ENCODE assay signal across 3 cellular contexts in the genomic region with DNA sequence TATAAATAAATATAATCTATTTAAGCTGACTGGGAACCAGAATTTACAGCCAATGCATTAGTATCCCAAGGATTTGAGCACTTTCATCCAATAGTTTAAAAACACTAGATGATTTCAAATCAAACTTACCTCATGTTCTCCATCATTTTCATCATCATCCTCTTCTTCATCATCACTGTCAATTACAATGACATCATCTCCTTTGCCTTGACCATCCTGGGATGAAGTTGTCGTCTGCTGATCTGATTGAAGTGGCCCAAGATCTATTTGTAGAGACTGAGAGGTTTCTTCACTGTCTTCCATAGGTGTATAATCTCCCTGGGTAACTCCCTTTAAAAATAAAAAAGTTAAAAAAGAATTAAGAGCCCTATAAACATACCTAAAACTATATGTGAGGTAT.
TF ChIP-seq lines count a peak whose summit lies in the region.

No MANE protein-coding gene starts in this region.

TF ChIP-seq in HepG2, 621 proteins besides CTCF, POLR2A, EP300 and RAD21:
- peak; percentile 93 for TF ChIP-seq ATF7 (IDR thresholded peaks at IDR 0.05)
- TF ChIP-seq ATF7 (CRISPR knock-in tag; IDR thresholded peaks at IDR 0.05), result no peak
- no peak for TF ChIP-seq PTBP1 (IDR thresholded peaks at IDR 0.05; ENCODE audit: low read depth, low read length, poor library complexity, severe bottlenecking)
- TF ChIP-seq BRCA1 (CRISPR knock-in tag; IDR thresholded peaks at IDR 0.05), result no peak
- TF ChIP-seq PLSCR1 (CRISPR knock-in tag; IDR thresholded peaks at IDR 0.05; ENCODE audit: borderline replicate concordance), result no peak
- TF ChIP-seq ZSCAN5A (CRISPR knock-in tag; IDR thresholded peaks at IDR 0.05; ENCODE audit: borderline replicate concordance), result no peak
- 0 out of 2 replicates have a peak, but pooled peaks have one; percentile 38 for TF ChIP-seq CREB1 (IDR thresholded peaks at IDR 0.05)
- no peak for TF ChIP-seq CREB1 (CRISPR knock-in tag; IDR thresholded peaks at IDR 0.05)
- TF ChIP-seq, protein P1, sequence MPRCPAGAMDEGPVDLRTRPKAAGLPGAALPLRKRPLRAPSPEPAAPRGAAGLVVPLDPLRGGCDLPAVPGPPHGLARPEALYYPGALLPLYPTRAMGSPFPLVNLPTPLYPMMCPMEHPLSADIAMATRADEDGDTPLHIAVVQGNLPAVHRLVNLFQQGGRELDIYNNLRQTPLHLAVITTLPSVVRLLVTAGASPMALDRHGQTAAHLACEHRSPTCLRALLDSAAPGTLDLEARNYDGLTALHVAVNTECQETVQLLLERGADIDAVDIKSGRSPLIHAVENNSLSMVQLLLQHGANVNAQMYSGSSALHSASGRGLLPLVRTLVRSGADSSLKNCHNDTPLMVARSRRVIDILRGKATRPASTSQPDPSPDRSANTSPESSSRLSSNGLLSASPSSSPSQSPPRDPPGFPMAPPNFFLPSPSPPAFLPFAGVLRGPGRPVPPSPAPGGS (CRISPR knock-in tag; IDR thresholded peaks at IDR 0.05), result no peak
- TF ChIP-seq ESRRA (CRISPR knock-in tag; IDR thresholded peaks at IDR 0.05; ENCODE audit: low read depth), result no peak
- no peak for TF ChIP-seq FOSL1 (CRISPR knock-in tag; IDR thresholded peaks at IDR 0.05; ENCODE audit: borderline replicate concordance)
- TF ChIP-seq, protein P2, sequence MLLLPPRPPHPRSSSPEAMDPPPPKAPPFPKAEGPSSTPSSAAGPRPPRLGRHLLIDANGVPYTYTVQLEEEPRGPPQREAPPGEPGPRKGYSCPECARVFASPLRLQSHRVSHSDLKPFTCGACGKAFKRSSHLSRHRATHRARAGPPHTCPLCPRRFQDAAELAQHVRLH (CRISPR knock-in tag; IDR thresholded peaks at IDR 0.05; ENCODE audit: borderline replicate concordance, low read depth), result no peak
- TF ChIP-seq LCORL (IDR thresholded peaks at IDR 0.05), result no peak
- no peak for TF ChIP-seq LCORL (CRISPR knock-in tag; IDR thresholded peaks at IDR 0.05)
- no peak for TF ChIP-seq MAFG (CRISPR knock-in tag; IDR thresholded peaks at IDR 0.05)
- TF ChIP-seq MAZ (IDR thresholded peaks at IDR 0.05; ENCODE audit: borderline replicate concordance, low read depth, low read length), result no peak
- no peak for TF ChIP-seq MAZ (CRISPR knock-in tag; IDR thresholded peaks at IDR 0.05; ENCODE audit: low read depth)
- TF ChIP-seq ZBTB20 (CRISPR knock-in tag; IDR thresholded peaks at IDR 0.05; ENCODE audit: borderline replicate concordance, low read depth), result no peak
- no peak for TF ChIP-seq MLLT10 (CRISPR knock-in tag; IDR thresholded peaks at IDR 0.05)

TF ChIP-seq in HEK293T, 16 proteins besides CTCF, POLR2A, EP300 and RAD21:
- TF ChIP-seq FOXA1 (IDR thresholded peaks at IDR 0.05) (no peak), SUZ12 (IDR thresholded peaks at IDR 0.05) (0 out of 2 replicates have a peak, but pooled peaks have one; percentile 32), FOXM1 (IDR thresholded peaks at IDR 0.05; ENCODE audit: borderline replicate concordance) (no peak)

TF ChIP-seq in endothelial cell of umbilical vein, 7 proteins besides CTCF, POLR2A, EP300 and RAD21:
- TF ChIP-seq JUN (IDR thresholded peaks at IDR 0.05; ENCODE audit: borderline replicate concordance, insufficient read depth, insufficient read length, low read depth) (peak; percentile 17), MYC (IDR thresholded peaks at IDR 0.05; ENCODE audit: low read depth, low read length) (no peak), FOS (IDR thresholded peaks at IDR 0.05; ENCODE audit: borderline replicate concordance, insufficient read depth, low read length) (no peak)
TF ChIP-seq in endothelial cell of umbilical vein: peak in this region for 1.
